ENCODE assay signal across 8 cellular contexts in genomic region chr1:95073446-95073845, GRCh38. TPM values are rescaled to one million over a fixed set of nuclear protein-coding genes. Genes with fewer than 3 reads are reported as not detected.
DNase-seq lines count a peak whose midpoint lies in the region; ATAC-seq and TF ChIP-seq lines count a peak whose summit lies in the region.

No MANE protein-coding gene starts in this region.

- no peak for DNase-seq in stimulated activated naive CD8-positive, alpha-beta T cell treated with anti-CD3 and anti-CD28 coated beads, Interleukin-15, Interleukin-2, amounts not matched to agents 100 U/mL and 50 U/mL, for 24 hours
- DNase-seq in mesendoderm (no peak), GM10266 (ENCODE audit: extremely low spot score) (no peak), HCEC 1CT (no peak)
- DNase-seq in activated CD8-positive, alpha-beta memory T cell treated with anti-CD3 and anti-CD28 coated beads for 24 hours = no peak

- H3K27ac ChIP-seq in mesendoderm (ENCODE audit: low read depth, low read length) = no peak overlapping the region

- no peak overlapping the region for H3K18ac ChIP-seq in mesendoderm (ENCODE audit: low read length)

- H3K56ac ChIP-seq in mesendoderm (ENCODE audit: low read length) = peak overlapping the region; percentile 96

- H3K36me3 ChIP-seq in mesendoderm (ENCODE audit: control insufficient read depth, insufficient read depth, low read length) = no peaks in the 10 kb centered on the region

- no peak overlapping the region for H3K23ac ChIP-seq in mesendoderm (ENCODE audit: low read length)

- H2BK5ac ChIP-seq in mesendoderm (ENCODE audit: low read length) = no peak overlapping the region

- peak overlapping the region; percentile 27 for H3K4ac ChIP-seq in mesendoderm (ENCODE audit: low read depth, low read length)

- no peak overlapping the region for H4K8ac ChIP-seq in mesendoderm (ENCODE audit: low read depth, low read length)

- peak overlapping the region; percentile 96 for H3K4me3 Mint-ChIP-seq in stimulated activated naive CD8-positive, alpha-beta T cell treated with anti-CD3 and anti-CD28 coated beads, Interleukin-15, Interleukin-2, amounts not matched to agents 100 ng/mL and 50 ng/mL, for 24 hours
- peak overlapping the region; percentile 96 to 99 (median 96) for H3K4me3 Mint-ChIP-seq in brain

- no peak for ATAC-seq in stimulated activated naive CD8-positive, alpha-beta T cell treated with anti-CD3 and anti-CD28 coated beads, Interleukin-15, Interleukin-2, amounts not matched to agents 100 U/mL and 50 U/mL, for 24 hours
- ATAC-seq in GM21529 (IDR thresholded peaks at IDR 0.05; ENCODE audit: unreplicated experiment) = no peak

- H3K27ac Mint-ChIP-seq in stimulated activated naive CD8-positive, alpha-beta T cell treated with anti-CD3 and anti-CD28 coated beads, Interleukin-15, Interleukin-2, amounts not matched to agents 100 ng/mL and 50 ng/mL, for 24 hours = peak overlapping the region; percentile 97
- H3K27ac Mint-ChIP-seq in brain = peak overlapping the region; percentile 99 to 100 (median 100)

- no peaks in the 10 kb centered on the region for H3K4me1 ChIP-seq in mesendoderm (ENCODE audit: control insufficient read depth, low read depth, low read length)

- no peaks in the 10 kb centered on the region for H3K27me3 Mint-ChIP-seq in stimulated activated naive CD8-positive, alpha-beta T cell treated with anti-CD3 and anti-CD28 coated beads, Interleukin-15, Interleukin-2, amounts not matched to agents 100 ng/mL and 50 ng/mL, for 24 hours
- H3K27me3 Mint-ChIP-seq in brain = peaks cover 23% of the 10 kb centered on the region

- no peaks in the 10 kb centered on the region for H3K9me3 Mint-ChIP-seq in stimulated activated naive CD8-positive, alpha-beta T cell treated with anti-CD3 and anti-CD28 coated beads, Interleukin-15, Interleukin-2, amounts not matched to agents 100 ng/mL and 50 ng/mL, for 24 hours
- no peaks in the 10 kb centered on the region for H3K9me3 Mint-ChIP-seq in brain

- H3K4me3 ChIP-seq in mesendoderm (ENCODE audit: low read length) = no peak overlapping the region

- H3K9ac ChIP-seq in mesendoderm (ENCODE audit: low read length) = peak overlapping the region; percentile 82

- no peak overlapping the region for H2BK120ac ChIP-seq in mesendoderm (ENCODE audit: low read depth, low read length)

- no peak overlapping the region for H2BK15ac ChIP-seq in mesendoderm (replicated peaks; ENCODE audit: low read depth)

- H3K4me1 Mint-ChIP-seq in stimulated activated naive CD8-positive, alpha-beta T cell treated with anti-CD3 and anti-CD28 coated beads, Interleukin-15, Interleukin-2, amounts not matched to agents 100 ng/mL and 50 ng/mL, for 24 hours (ENCODE audit: low read depth) = peaks cover 26% of the 10 kb centered on the region
- H3K4me1 Mint-ChIP-seq in brain = peaks cover 21% of the 10 kb centered on the region

- TF ChIP-seq CTCF in brain (conservative IDR thresholded peaks at IDR 0.05) = no peak
- TF ChIP-seq CTCF in GM10266 (IDR thresholded peaks at IDR 0.05; ENCODE audit: control insufficient read depth, insufficient read depth, low read depth, missing control alignments) = no peak

- H3K79me1 ChIP-seq in mesendoderm (ENCODE audit: low read length) = no peaks in the 10 kb centered on the region

- peaks cover 15% of the 10 kb centered on the region for H3K36me3 Mint-ChIP-seq in stimulated activated naive CD8-positive, alpha-beta T cell treated with anti-CD3 and anti-CD28 coated beads, Interleukin-15, Interleukin-2, amounts not matched to agents 100 ng/mL and 50 ng/mL, for 24 hours (ENCODE audit: low read depth)
- no peaks in the 10 kb centered on the region for H3K36me3 Mint-ChIP-seq in brain

- no CpG with 5 or more reads among the region's 3 CpGs for WGBS in mesendoderm (ENCODE audit: extremely low coverage, insufficient coverage, low lambda C conversion rate)

- no peaks in the 10 kb centered on the region for H3K27me3 ChIP-seq in mesendoderm (ENCODE audit: insufficient read depth, low read length, poor library complexity)

- H4K5ac ChIP-seq in mesendoderm (ENCODE audit: low read length) = no peak overlapping the region

- H3K79me2 ChIP-seq in mesendoderm (ENCODE audit: control insufficient read depth, insufficient read depth, low read length) = no peaks in the 10 kb centered on the region

- peak overlapping the region; percentile 89 for H3K4me2 ChIP-seq in mesendoderm (ENCODE audit: low read length)

- no peak overlapping the region for H2AK5ac ChIP-seq in mesendoderm (ENCODE audit: low read length)

RNA-seq across cellular contexts. Expression of gene ALG14, which starts 0.7 kb away (rescaled TPM):
- polyA plus RNA-seq in brain (ENCODE audit: insufficient read depth, low read depth, low replicate concordance) = 4.0 TPM
- 2.7 TPM for polyA plus RNA-seq in mesendoderm (2013, experiment 1 of 2)
- 2.9 TPM for polyA plus RNA-seq in mesendoderm (2013, experiment 2 of 2)

RNA-seq across cellular contexts. Expression of gene TLCD4, which starts 43.7 kb away (rescaled TPM):
- polyA plus RNA-seq in brain (ENCODE audit: insufficient read depth, low read depth, low replicate concordance) = 1.7 TPM
- polyA plus RNA-seq in mesendoderm (2013, experiment 1 of 2) = 0.53 TPM
- 0.76 TPM for polyA plus RNA-seq in mesendoderm (2013, experiment 2 of 2)
